1 cellular context compared by ENCODE assay signal in the genomic region with DNA sequence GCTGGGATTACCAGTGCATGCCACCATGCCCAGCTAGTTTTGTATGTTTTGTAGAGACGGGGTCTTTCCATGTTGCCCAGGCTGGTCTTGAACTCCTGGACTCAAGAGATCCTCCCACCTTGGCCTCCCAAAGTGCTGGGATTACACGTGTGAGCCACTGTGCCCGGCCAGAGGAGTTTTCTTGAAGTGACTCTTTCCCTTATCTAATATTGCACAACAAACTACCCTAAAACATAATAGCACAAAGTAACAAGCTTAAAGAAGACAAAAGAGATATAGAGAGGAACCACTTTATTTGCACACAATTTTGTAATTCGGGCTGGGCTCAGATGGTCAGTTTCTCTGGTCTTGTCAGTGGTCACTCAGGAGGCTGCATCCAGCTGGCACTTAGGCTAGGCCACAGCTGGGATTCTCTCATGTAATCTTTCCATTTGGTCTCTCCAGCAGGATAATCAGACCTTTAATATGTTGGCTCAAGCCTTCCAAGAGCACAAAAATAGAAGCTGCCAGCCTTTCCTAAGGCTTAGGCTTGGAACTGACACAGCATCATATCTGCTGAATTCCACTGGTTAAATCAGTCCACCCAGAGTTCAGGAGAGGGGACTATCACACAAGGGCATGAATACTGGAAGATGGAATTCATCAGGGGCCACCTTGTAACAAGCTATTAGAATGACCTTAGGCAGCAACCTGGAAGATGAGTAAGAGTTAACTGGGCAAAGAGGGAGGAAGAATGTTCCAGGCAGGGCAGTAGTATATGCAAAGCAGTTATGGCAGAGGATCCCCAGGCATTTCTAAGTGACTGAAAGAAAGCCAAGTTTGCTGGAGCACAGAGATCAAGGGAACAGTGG.
TF ChIP-seq lines count a peak whose summit lies in the region.

No MANE protein-coding gene starts in this region.

TF ChIP-seq in SK-N-SH, 30 proteins besides CTCF, POLR2A, EP300 and RAD21 (continued from another document):
- TF ChIP-seq, protein P1, sequence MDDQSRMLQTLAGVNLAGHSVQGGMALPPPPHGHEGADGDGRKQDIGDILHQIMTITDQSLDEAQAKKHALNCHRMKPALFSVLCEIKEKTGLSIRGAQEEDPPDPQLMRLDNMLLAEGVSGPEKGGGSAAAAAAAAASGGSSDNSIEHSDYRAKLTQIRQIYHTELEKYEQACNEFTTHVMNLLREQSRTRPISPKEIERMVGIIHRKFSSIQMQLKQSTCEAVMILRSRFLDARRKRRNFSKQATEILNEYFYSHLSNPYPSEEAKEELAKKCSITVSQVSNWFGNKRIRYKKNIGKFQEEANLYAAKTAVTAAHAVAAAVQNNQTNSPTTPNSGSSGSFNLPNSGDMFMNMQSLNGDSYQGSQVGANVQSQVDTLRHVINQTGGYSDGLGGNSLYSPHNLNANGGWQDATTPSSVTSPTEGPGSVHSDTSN (IDR thresholded peaks at IDR 0.05): peak; percentile 45; the same call in 1 of the 2 replicates
- TF ChIP-seq TEAD4 (IDR thresholded peaks at IDR 0.05; ENCODE audit: borderline replicate concordance, insufficient read depth) (no peak; the same call in 1 of the 2 replicates), RXRA (IDR thresholded peaks at IDR 0.05; ENCODE audit: borderline replicate concordance, low read depth) (no peak), GABPA (IDR thresholded peaks at IDR 0.05; ENCODE audit: low read depth) (no peak), NRF1 (IDR thresholded peaks at IDR 0.05; ENCODE audit: low read depth, low read length) (no peak)
- TF ChIP-seq, protein P2, sequence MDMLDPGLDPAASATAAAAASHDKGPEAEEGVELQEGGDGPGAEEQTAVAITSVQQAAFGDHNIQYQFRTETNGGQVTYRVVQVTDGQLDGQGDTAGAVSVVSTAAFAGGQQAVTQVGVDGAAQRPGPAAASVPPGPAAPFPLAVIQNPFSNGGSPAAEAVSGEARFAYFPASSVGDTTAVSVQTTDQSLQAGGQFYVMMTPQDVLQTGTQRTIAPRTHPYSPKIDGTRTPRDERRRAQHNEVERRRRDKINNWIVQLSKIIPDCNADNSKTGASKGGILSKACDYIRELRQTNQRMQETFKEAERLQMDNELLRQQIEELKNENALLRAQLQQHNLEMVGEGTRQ (IDR thresholded peaks at IDR 0.05; ENCODE audit: borderline replicate concordance, low read depth, low read length): no peak
- TF ChIP-seq, protein P3, sequence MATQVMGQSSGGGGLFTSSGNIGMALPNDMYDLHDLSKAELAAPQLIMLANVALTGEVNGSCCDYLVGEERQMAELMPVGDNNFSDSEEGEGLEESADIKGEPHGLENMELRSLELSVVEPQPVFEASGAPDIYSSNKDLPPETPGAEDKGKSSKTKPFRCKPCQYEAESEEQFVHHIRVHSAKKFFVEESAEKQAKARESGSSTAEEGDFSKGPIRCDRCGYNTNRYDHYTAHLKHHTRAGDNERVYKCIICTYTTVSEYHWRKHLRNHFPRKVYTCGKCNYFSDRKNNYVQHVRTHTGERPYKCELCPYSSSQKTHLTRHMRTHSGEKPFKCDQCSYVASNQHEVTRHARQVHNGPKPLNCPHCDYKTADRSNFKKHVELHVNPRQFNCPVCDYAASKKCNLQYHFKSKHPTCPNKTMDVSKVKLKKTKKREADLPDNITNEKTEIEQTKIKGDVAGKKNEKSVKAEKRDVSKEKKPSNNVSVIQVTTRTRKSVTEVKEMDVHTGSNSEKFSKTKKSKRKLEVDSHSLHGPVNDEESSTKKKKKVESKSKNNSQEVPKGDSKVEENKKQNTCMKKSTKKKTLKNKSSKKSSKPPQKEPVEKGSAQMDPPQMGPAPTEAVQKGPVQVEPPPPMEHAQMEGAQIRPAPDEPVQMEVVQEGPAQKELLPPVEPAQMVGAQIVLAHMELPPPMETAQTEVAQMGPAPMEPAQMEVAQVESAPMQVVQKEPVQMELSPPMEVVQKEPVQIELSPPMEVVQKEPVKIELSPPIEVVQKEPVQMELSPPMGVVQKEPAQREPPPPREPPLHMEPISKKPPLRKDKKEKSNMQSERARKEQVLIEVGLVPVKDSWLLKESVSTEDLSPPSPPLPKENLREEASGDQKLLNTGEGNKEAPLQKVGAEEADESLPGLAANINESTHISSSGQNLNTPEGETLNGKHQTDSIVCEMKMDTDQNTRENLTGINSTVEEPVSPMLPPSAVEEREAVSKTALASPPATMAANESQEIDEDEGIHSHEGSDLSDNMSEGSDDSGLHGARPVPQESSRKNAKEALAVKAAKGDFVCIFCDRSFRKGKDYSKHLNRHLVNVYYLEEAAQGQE (IDR thresholded peaks at IDR 0.05; ENCODE audit: low read depth, low read length): no peak
